2 cellular contexts compared by ENCODE assay signal in the genomic region with DNA sequence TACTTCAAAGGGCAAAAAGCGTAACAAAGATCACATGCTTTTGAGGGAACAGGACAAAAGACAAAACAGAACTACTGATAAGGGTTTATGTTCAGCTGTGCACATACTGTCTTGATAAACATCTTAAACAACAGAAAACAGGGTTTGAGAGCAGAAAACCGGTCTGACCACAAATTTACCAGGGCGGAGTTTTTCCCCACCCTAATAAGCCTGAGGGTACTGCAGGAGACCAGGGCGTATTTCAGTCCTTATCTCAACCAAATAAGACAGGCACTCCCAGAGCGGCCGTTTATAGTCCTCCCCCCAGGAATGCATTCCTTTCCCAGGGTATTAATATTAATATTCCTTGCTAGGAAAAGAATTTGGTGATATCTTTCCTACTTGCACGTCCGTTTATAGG. TPM values are rescaled to one million over a fixed set of nuclear protein-coding genes. Genes with fewer than 3 reads are reported as not detected.
"Had no signal": no experiment of that assay in that cellular context is flagged by ENCODE, and none has a peak within 500 bp of the region (broad histone marks: within the 10 kb centered on the region; RNA-seq: fewer than 3 reads in every experiment).

No MANE protein-coding gene starts in this region.

RNA-seq across cellular contexts. Expression of gene ZNF648, which starts 16.0 kb away (rescaled TPM):
- total RNA-seq: GM23248, HFFc6 had no signal
- polyA plus RNA-seq: GM23248 had no signal
